13 cellular contexts compared by ENCODE assay signal in genomic region chr15:57432141-57432701, GRCh38. TPM values are rescaled to one million over a fixed set of nuclear protein-coding genes. Genes with fewer than 3 reads are reported as not detected.
DNase-seq lines count a peak whose midpoint lies in the region; ATAC-seq and TF ChIP-seq lines count a peak whose summit lies in the region.
"Had no signal": no experiment of that assay in that cellular context is flagged by ENCODE, and none has a peak within 500 bp of the region (broad histone marks: within the 10 kb centered on the region; RNA-seq: fewer than 3 reads in every experiment).

No MANE protein-coding gene starts in this region.

- H3K4me1 ChIP-seq in heart right ventricle, result peaks cover 0 to 45% (median 23%) of the 10 kb centered on the region in 9 donors

- H3K4me3 Mint-ChIP-seq in activated CD4-positive, alpha-beta T cell treated with anti-CD3 and anti-CD28 coated beads, Interleukin-2, amount 10 ng/mL, durations not matched to agents 7 days and 5 days, result no peak overlapping the region
- H3K4me3 Mint-ChIP-seq: activated naive CD8-positive, alpha-beta T cell had no signal

- intact Hi-C loops in heart right ventricle (cut with DNase I) (no loop called here), sciatic nerve (cut with DNase I) (no loop called here)

- H3K4me1 Mint-ChIP-seq in activated CD4-positive, alpha-beta T cell treated with anti-CD3 and anti-CD28 coated beads, Interleukin-2, amount 10 ng/mL, durations not matched to agents 7 days and 5 days, result no peaks in the 10 kb centered on the region

- no peak overlapping the region for H3K4me3 ChIP-seq in heart right ventricle
- H3K4me3 ChIP-seq: SJSA1 had no signal

- CTCF ChIA-PET in activated CD4-positive, alpha-beta T cell treated with anti-CD3 and anti-CD28 coated beads, Interleukin-2, amount 10 ng/mL, durations not matched to agents 7 days and 5 days (lab: Charles Lee), result no interaction called here

- in situ Hi-C loops in SK-MEL-5 (cut with HindIII; ENCODE audit: low pct_unique_long_range_greater_than_20kb, low sequenced_read_pairs), result no loop called here

- DNase-seq in NCI-H1092 treated with DMSO at 0.1 percent for 48 hours (lab: John Stamatoyannopoulos, UW), result peak; percentile 43
- DNase-seq in NCI-H1092 (lab: John Stamatoyannopoulos, UW), result no peak
- peak; percentile 39 for DNase-seq in SK-MEL-5 (ENCODE audit: low read depth, low spot score)
- no peak for DNase-seq in heart right ventricle
- DNase-seq in sciatic nerve (ENCODE audit: low spot score), result no peak
- DNase-seq in KG1 (lab: John Stamatoyannopoulos, UW), result no peak
- DNase-seq in activated CD4-positive, alpha-beta T cell treated with anti-CD3 and anti-CD28 coated beads, Interleukin-2, amount 10 ng/mL, durations not matched to agents 7 days and 5 days, result no peak
- DNase-seq: activated CD4-positive, alpha-beta T cell treated with anti-CD3 and anti-CD28 coated beads for 4 hours had no signal

- H3K9me3 ChIP-seq in heart right ventricle, result no peaks in the 10 kb centered on the region
- H3K9me3 ChIP-seq: SJSA1 had no signal

- H3K9me3 Mint-ChIP-seq in activated CD4-positive, alpha-beta T cell treated with anti-CD3 and anti-CD28 coated beads, Interleukin-2, amount 10 ng/mL, durations not matched to agents 7 days and 5 days, result no peaks in the 10 kb centered on the region

- no peaks in the 10 kb centered on the region for H3K36me3 ChIP-seq in heart right ventricle
- H3K36me3 ChIP-seq: SJSA1 had no signal

- H3K27ac Mint-ChIP-seq in activated CD4-positive, alpha-beta T cell treated with anti-CD3 and anti-CD28 coated beads, Interleukin-2, amount 10 ng/mL, durations not matched to agents 7 days and 5 days, result no peak overlapping the region
- H3K27ac Mint-ChIP-seq: activated naive CD8-positive, alpha-beta T cell had no signal

- POLR2A ChIA-PET in activated CD4-positive, alpha-beta T cell treated with anti-CD3 and anti-CD28 coated beads, Interleukin-2, amount 10 ng/mL, durations not matched to agents 7 days and 5 days (lab: Charles Lee), result no interaction called here

- peak overlapping the region in 2 of 10 donors; percentile 10 to 23 for H3K27ac ChIP-seq in heart right ventricle
- H3K27ac ChIP-seq: 22Rv1, epithelial cell of prostate, SJSA1 had no signal

- ATAC-seq in heart right ventricle, result peak in 7 of 8 donors; percentile 32 to 78 (median 57)
- peak; percentile 55 for ATAC-seq in sciatic nerve
- ATAC-seq in SK-N-SH treated with all-trans-retinoic acid at 6 μM for 48 hours, result no peak

- WGBS in heart right ventricle, 2 donors, result 36 to 42% methylated on average over 12 of the region's 12 CpGs

- no peaks in the 10 kb centered on the region for H3K27me3 ChIP-seq in heart right ventricle
- H3K27me3 ChIP-seq: SJSA1 had no signal

- no peak for TF ChIP-seq CTCF in heart right ventricle (IDR thresholded peaks at IDR 0.05)

- no peaks in the 10 kb centered on the region for H3K36me3 Mint-ChIP-seq in activated CD4-positive, alpha-beta T cell treated with anti-CD3 and anti-CD28 coated beads, Interleukin-2, amount 10 ng/mL, durations not matched to agents 7 days and 5 days (ENCODE audit: low read depth)
- H3K36me3 Mint-ChIP-seq: activated naive CD8-positive, alpha-beta T cell had no signal

- peaks cover 18% of the 10 kb centered on the region for H3K27me3 Mint-ChIP-seq in activated CD4-positive, alpha-beta T cell treated with anti-CD3 and anti-CD28 coated beads, Interleukin-2, amount 10 ng/mL, durations not matched to agents 7 days and 5 days

TF ChIP-seq in SK-N-SH treated with all-trans-retinoic acid at 6 μM for 48 hours, 23 proteins besides CTCF, POLR2A, EP300 and RAD21:
- TF ChIP-seq ZNF8 (CRISPR knock-in tag; IDR thresholded peaks at IDR 0.05) (no peak), CSDC2 (CRISPR knock-in tag; IDR thresholded peaks at IDR 0.05) (no peak), SNAI2 (CRISPR knock-in tag; IDR thresholded peaks at IDR 0.05) (no peak), GLIS3 (CRISPR knock-in tag; IDR thresholded peaks at IDR 0.05) (no peak), TOX (CRISPR knock-in tag; IDR thresholded peaks at IDR 0.05; ENCODE audit: borderline replicate concordance) (no peak), CSRNP3 (CRISPR knock-in tag; IDR thresholded peaks at IDR 0.05) (no peak), ESRRG (CRISPR knock-in tag; IDR thresholded peaks at IDR 0.05) (no peak), OSR1 (CRISPR knock-in tag; IDR thresholded peaks at IDR 0.05) (no peak), ZNF565 (CRISPR knock-in tag; conservative IDR thresholded peaks at IDR 0.05; ENCODE audit: low read depth) (no peak), PPARA (CRISPR knock-in tag; IDR thresholded peaks at IDR 0.05; ENCODE audit: borderline replicate concordance) (no peak), ARNTL (CRISPR knock-in tag; IDR thresholded peaks at IDR 0.05; ENCODE audit: borderline replicate concordance, low read depth) (no peak)
TF ChIP-seq in SK-N-SH treated with all-trans-retinoic acid at 6 μM for 48 hours: peak in this region for 0.

RNA-seq across cellular contexts. Expression of gene CGNL1, which starts 55.9 kb away (rescaled TPM):
- total RNA-seq in SK-MEL-5 (2014; rRNA removed; shearing (Covaris generic)), result 0.24 TPM in 2 replicates
- polyA plus RNA-seq in SK-MEL-5 (2015; cell fraction: cytosol; rRNA removed), result 0.19 and 0.32 TPM in 2 replicates
- polyA plus RNA-seq in SK-MEL-5 (2015; cell fraction: nucleus; rRNA removed), result 0.07 and 0.14 TPM in 2 replicates
- total RNA-seq in heart right ventricle (10 to 100 TPM in 9 of 10 donors, 1 to 10 TPM in 1; 8.0 to 42.9 (median 35.5) TPM), sciatic nerve (38.1 TPM)
- polyA plus RNA-seq in heart right ventricle, result 1 to 10 TPM; 2.7 to 6.9 TPM
- not detected for total RNA-seq in activated CD4-positive, alpha-beta T cell treated with anti-CD3 and anti-CD28 coated beads, Interleukin-2, amount 10 ng/mL, durations not matched to agents 7 days and 5 days

Comparison
In these comparisons a context has a peak if more than half of its experiments do, and no peak if none do; other contexts are left out.
1. DNase-seq: peak in NCI-H1092 treated with DMSO at 0.1 percent for 48 hours (single experiment) and SK-MEL-5 (single experiment); none in NCI-H1092 (single experiment), heart right ventricle (0 of 2), sciatic nerve (single experiment), KG1 (single experiment) and activated CD4-positive, alpha-beta T cell treated with anti-CD3 and anti-CD28 coated beads, Interleukin-2, amount 10 ng/mL, durations not matched to agents 7 days and 5 days (single experiment).